ENCODE assay signal across 20 cellular contexts in genomic region chr2:201144101-201145051, GRCh38. TPM values are rescaled to one million over a fixed set of nuclear protein-coding genes. Genes with fewer than 3 reads are reported as not detected.
DNase-seq lines count a peak whose midpoint lies in the region; ATAC-seq and TF ChIP-seq lines count a peak whose summit lies in the region.
"Had no signal": no experiment of that assay in that cellular context is flagged by ENCODE, and none has a peak within 500 bp of the region (broad histone marks: within the 10 kb centered on the region; RNA-seq: fewer than 3 reads in every experiment).

No MANE protein-coding gene starts in this region.

- in situ Hi-C loops in gastrocnemius medialis (cut with MboI; ENCODE audit: low sequenced_read_pairs in 4 of 4) = no loop called here

- peak; percentile 59 for ATAC-seq in left colon
- peak; percentile 91 for ATAC-seq in gastrocnemius medialis
- ATAC-seq in HG03135 (IDR thresholded peaks at IDR 0.05; ENCODE audit: unreplicated experiment) = no peak
- ATAC-seq: sciatic nerve had no signal

- no peak for TF ChIP-seq POLR2A in gastrocnemius medialis (IDR thresholded peaks at IDR 0.05)

- H3K27ac ChIP-seq in gastrocnemius medialis = peak overlapping the region; percentile 1 to 81 (median 70)
- no peak overlapping the region for H3K27ac ChIP-seq in MM.1S (ENCODE audit: low read length)
- H3K27ac ChIP-seq: BLaER1 treated with 17β-estradiol and CSF1 and Interleukin-3, amounts not matched to agents 10 nM and 100 nM; esophagus squamous epithelium had no signal

- H3K9me3 ChIP-seq in gastrocnemius medialis (no peaks in the 10 kb centered on the region), MM.1S (replicated peaks; ENCODE audit: insufficient read depth, low read length) (no peaks in the 10 kb centered on the region)
- H3K9me3 ChIP-seq: BLaER1 treated with 17β-estradiol and CSF1 and Interleukin-3, amounts not matched to agents 10 nM and 100 nM; esophagus squamous epithelium; MG63 had no signal

- DNase-seq in NCI-H82 (lab: John Stamatoyannopoulos, UW) = peak; percentile 33
- no peak for DNase-seq in NCI-H82 treated with DMSO at 0.1 percent for 48 hours (lab: John Stamatoyannopoulos, UW; ENCODE audit: unreplicated experiment)
- DNase-seq in HuH-7.5 (ENCODE audit: low spot score) = peak; percentile 35
- DNase-seq in left colon = no peak
- DNase-seq in gastrocnemius medialis = no peak
- DNase-seq in MM.1S = no peak
- no peak for DNase-seq in SW480 (ENCODE audit: low spot score)
- DNase-seq: activated CD4-positive, alpha-beta T cell treated with anti-CD3 and anti-CD28 coated beads for 48 hours; activated naive CD4-positive, alpha-beta T cell treated with anti-CD3 and anti-CD28 coated beads for 36 hours; anterior cingulate cortex; effector CD4-positive, alpha-beta T cell; esophagus squamous epithelium; IMR-90; MG63; NCI-H187; NCI-H345; stimulated activated naive CD4-positive, alpha-beta T cell had no signal

- intact Hi-C loops in left colon (cut with DNase I, micrococcal nuclease) = no loop called here
- intact Hi-C loops in gastrocnemius medialis (cut with DNase I; ENCODE audit: low total_unique reads) = no loop called here

- TF ChIP-seq CTCF in gastrocnemius medialis (IDR thresholded peaks at IDR 0.05 in 4 of 5, conservative IDR thresholded peaks at IDR 0.05 in 1 of 5) (no peak), MM.1S (IDR thresholded peaks at IDR 0.05; ENCODE audit: low read length) (no peak)

- H3K4me3 ChIP-seq in gastrocnemius medialis (no peak overlapping the region), MM.1S (ENCODE audit: low read length) (no peak overlapping the region)
- H3K4me3 ChIP-seq: BLaER1 treated with 17β-estradiol and CSF1 and Interleukin-3, amounts not matched to agents 10 nM and 100 nM; esophagus squamous epithelium; MG63 had no signal

- H3K36me3 ChIP-seq in gastrocnemius medialis (peaks cover 0 to 92% of the 10 kb centered on the region in 2 donors), MM.1S (replicated peaks; ENCODE audit: insufficient read depth, low read length) (no peaks in the 10 kb centered on the region; the same call in 1 of the 2 replicates)

- H2AFZ ChIP-seq in MM.1S (ENCODE audit: low read length) = no peak overlapping the region

- H3K27me3 ChIP-seq in gastrocnemius medialis = no peaks in the 10 kb centered on the region
- no peaks in the 10 kb centered on the region for H3K27me3 ChIP-seq in MM.1S (replicated peaks; ENCODE audit: insufficient read depth, low read length)
- H3K27me3 ChIP-seq: BLaER1 treated with 17β-estradiol and CSF1 and Interleukin-3, amounts not matched to agents 10 nM and 100 nM; esophagus squamous epithelium; MG63 had no signal

- no peaks in the 10 kb centered on the region for H3K9me2 ChIP-seq in MM.1S (replicated peaks; ENCODE audit: insufficient read depth, low read length)

- no peak overlapping the region for H3K4me2 ChIP-seq in MM.1S (ENCODE audit: low read depth, low read length)
- H3K4me2 ChIP-seq: BLaER1 treated with 17β-estradiol and CSF1 and Interleukin-3, amounts not matched to agents 10 nM and 100 nM had no signal

- H4K20me1 ChIP-seq in MM.1S (ENCODE audit: insufficient read depth, low read length) = no peaks in the 10 kb centered on the region

- H3K79me2 ChIP-seq in MM.1S (ENCODE audit: low read length) = no peaks in the 10 kb centered on the region; the same call in 1 of the 2 replicates

- H3F3A ChIP-seq in MM.1S (ENCODE audit: insufficient read depth, low read length) = 0 out of 2 replicates have a peak, but pooled peaks cover 4% of the 10 kb centered on the region

- H3K4me1 ChIP-seq in gastrocnemius medialis (peaks cover 34 to 73% of the 10 kb centered on the region in 2 donors), MM.1S (ENCODE audit: low read length) (no peaks in the 10 kb centered on the region)

- no peak overlapping the region for H3K9ac ChIP-seq in MM.1S (ENCODE audit: low read length)
- H3K9ac ChIP-seq: BLaER1 treated with 17β-estradiol and CSF1 and Interleukin-3, amounts not matched to agents 10 nM and 100 nM had no signal

RNA-seq across cellular contexts. Expression of gene CFLAR, which starts 28.4 kb away (rescaled TPM):
- total RNA-seq in left colon (100 to 1,000 TPM; 139 to 152 TPM), gastrocnemius medialis (100 to 1,000 TPM; 298 to 491 (median 352) TPM)

RNA-seq across cellular contexts. Expression of gene CASP10, which starts 38.6 kb away (rescaled TPM):
- 10 to 100 TPM; 44.3 to 56.0 TPM for total RNA-seq in left colon
- total RNA-seq in gastrocnemius medialis = 1 to 10 TPM; 2.4 to 7.3 (median 3.6) TPM

Comparison
In these comparisons a context has a peak if more than half of its experiments do, and no peak if none do; other contexts are left out.
1. DNase-seq: peak in NCI-H82 (single experiment) and HuH-7.5 (single experiment); none in NCI-H82 treated with DMSO at 0.1 percent for 48 hours (single experiment), left colon (0 of 2), gastrocnemius medialis (0 of 2), MM.1S (single experiment) and SW480 (single experiment).
2. RNA of gene CASP10, which starts 38.6 kb away (total RNA-seq): 44.3 to 56.0 TPM in left colon; 2.4 to 7.3 TPM in gastrocnemius medialis; every median in the first group is over 4 times any median in the second.